20 cellular contexts compared by ENCODE assay signal in the genomic region with DNA sequence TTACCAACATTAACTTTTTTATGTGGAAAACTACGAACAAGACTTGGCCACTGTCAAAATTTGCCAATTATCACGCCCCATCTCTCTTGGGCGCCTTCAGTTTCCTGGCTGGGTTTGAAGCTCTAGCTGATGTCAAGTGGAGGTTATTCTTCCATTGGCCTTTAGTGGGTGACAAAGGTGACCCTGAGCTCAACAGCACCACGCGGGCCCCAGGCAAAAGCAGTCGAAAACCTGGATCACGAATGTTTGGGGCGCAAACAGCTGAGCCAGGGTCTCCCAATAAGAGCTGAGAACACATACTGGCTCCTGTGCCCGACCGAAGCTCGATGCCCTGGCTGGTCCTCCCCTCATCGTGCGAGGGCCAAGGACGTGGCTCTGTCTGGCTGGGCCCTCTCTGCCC.
DNase-seq lines count a peak whose midpoint lies in the region; TF ChIP-seq lines count a peak whose summit lies in the region.
"Had no signal": no experiment of that assay in that cellular context is flagged by ENCODE, and none has a peak within 500 bp of the region (broad histone marks: within the 10 kb centered on the region; RNA-seq: fewer than 3 reads in every experiment).

No MANE protein-coding gene starts in this region.

- no peaks in the 10 kb centered on the region for H3K36me3 Mint-ChIP-seq in T-helper 2 cell treated with Interferon-gamma antibody and Interleukin-4, amounts not matched to agents 5 μg/mL and 100 μg/mL, for 36 hours (ENCODE audit: low read depth)
- H3K36me3 Mint-ChIP-seq in nephron progenitor cell (ENCODE audit: low read depth) = no peaks in the 10 kb centered on the region
- no peaks in the 10 kb centered on the region for H3K36me3 Mint-ChIP-seq in activated T-cell treated with anti-CD3 and anti-CD28 coated beads, Interleukin-2, amount 50 U/mL, for 24 hours (ENCODE audit: low read depth)
- H3K36me3 Mint-ChIP-seq: natural killer cell treated with Interleukin-12 subunit alpha and Interleukin-12 subunit beta and Interleukin-15 and Interleukin-18, amount 100 ng/mL, for 72 hours; stimulated activated memory B cell treated with anti-CD40 and anti-IgM and Interleukin-4, amounts not matched to agents 10 μg/mL and 1 μg/mL and 100 μg/mL, for 72 hours had no signal

- H3K4me3 Mint-ChIP-seq in T-helper 2 cell treated with Interferon-gamma antibody and Interleukin-4, amounts not matched to agents 5 μg/mL and 100 μg/mL, for 36 hours = peak overlapping the region; percentile 17
- H3K4me3 Mint-ChIP-seq in nephron progenitor cell = no peak overlapping the region
- H3K4me3 Mint-ChIP-seq in activated T-cell treated with anti-CD3 and anti-CD28 coated beads, Interleukin-2, amount 50 U/mL, for 24 hours = no peak overlapping the region
- H3K4me3 Mint-ChIP-seq: activated CD8-positive, alpha-beta T cell treated with anti-CD3 and anti-CD28 coated beads, Interleukin-2, amount 10 ng/mL, durations not matched to agents 7 days and 5 days; central memory CD8-positive, alpha-beta T cell; natural killer cell treated with Interleukin-12 subunit alpha and Interleukin-12 subunit beta and Interleukin-15 and Interleukin-18, amount 100 ng/mL, for 72 hours had no signal

- no peak overlapping the region for H3K4me3 ChIP-seq in BLaER1
- no peak overlapping the region for H3K4me3 ChIP-seq in HEK293 (ENCODE audit: low read depth, low read length)
- H3K4me3 ChIP-seq: gastroesophageal sphincter, uterus had no signal

- peaks cover 36% of the 10 kb centered on the region for H3K4me1 Mint-ChIP-seq in T-helper 2 cell treated with Interferon-gamma antibody and Interleukin-4, amounts not matched to agents 5 μg/mL and 100 μg/mL, for 36 hours (ENCODE audit: low read depth)
- peaks cover 71% of the 10 kb centered on the region for H3K4me1 Mint-ChIP-seq in nephron progenitor cell
- peaks cover 38% of the 10 kb centered on the region for H3K4me1 Mint-ChIP-seq in activated T-cell treated with anti-CD3 and anti-CD28 coated beads, Interleukin-2, amount 50 U/mL, for 24 hours (ENCODE audit: low read depth)

- H3K27ac ChIP-seq in BLaER1 (peak overlapping the region; percentile 67; the same call in 1 of the 2 replicates), HEK293 (ENCODE audit: extremely low read depth, low read depth, low read length) (no peak overlapping the region)
- H3K27ac ChIP-seq: gastroesophageal sphincter, parathyroid adenoma, uterus had no signal

- POLR2A ChIA-PET in HEK293 (lab: Yijun Ruan, JAX) = no interaction called here

- H3K36me3 ChIP-seq in BLaER1 (no peaks in the 10 kb centered on the region), HEK293 (ENCODE audit: control insufficient read depth in 2 of 2, insufficient read depth in 1 of 2, low read length in 2 of 2) (no peaks in the 10 kb centered on the region)
- H3K36me3 ChIP-seq: gastroesophageal sphincter, uterus had no signal

- H3K9me3 ChIP-seq in BLaER1 (no peaks in the 10 kb centered on the region), HEK293 (ENCODE audit: control insufficient read depth, insufficient read depth, low read depth, low read length) (no peaks in the 10 kb centered on the region)
- H3K9me3 ChIP-seq: gastroesophageal sphincter, uterus had no signal

- peaks cover 67% of the 10 kb centered on the region for H3K27me3 Mint-ChIP-seq in T-helper 2 cell treated with Interferon-gamma antibody and Interleukin-4, amounts not matched to agents 5 μg/mL and 100 μg/mL, for 36 hours (ENCODE audit: low read depth)
- H3K27me3 Mint-ChIP-seq in nephron progenitor cell (ENCODE audit: low read depth, poor library complexity) = peaks cover 44% of the 10 kb centered on the region
- peaks cover 76% of the 10 kb centered on the region for H3K27me3 Mint-ChIP-seq in activated T-cell treated with anti-CD3 and anti-CD28 coated beads, Interleukin-2, amount 50 U/mL, for 24 hours

- DNase-seq in T-helper 2 cell treated with Interferon-gamma antibody and Interleukin-4, amounts not matched to agents 5 μg/mL and 100 μg/mL, for 36 hours (ENCODE audit: low spot score) = no peak
- DNase-seq in nephron progenitor cell (no peak), KG1 (lab: John Stamatoyannopoulos, UW) (no peak)
- DNase-seq in activated T-cell treated with anti-CD3 and anti-CD28 coated beads, Interleukin-2, amount 50 U/mL, for 24 hours = no peak
- DNase-seq: activated CD4-positive, alpha-beta T cell treated with anti-CD3 and anti-CD28 coated beads for 1 hour; activated CD8-positive, alpha-beta T cell treated with anti-CD3 and anti-CD28 coated beads, Interleukin-2, amount 10 ng/mL, durations not matched to agents 7 days and 5 days; activated gamma-delta T cell; dermis blood vessel endothelial cell; midbrain; NCI-H510A treated with DMSO at 0.1 percent for 48 hours; right cardiac atrium; stimulated activated CD4-positive, alpha-beta T cell treated with anti-CD3 and anti-CD28 coated beads, Interleukin-4, amount 100 ng/mL, for 1 hour; uterus had no signal

- H3K9me3 Mint-ChIP-seq in T-helper 2 cell treated with Interferon-gamma antibody and Interleukin-4, amounts not matched to agents 5 μg/mL and 100 μg/mL, for 36 hours = no peaks in the 10 kb centered on the region
- H3K9me3 Mint-ChIP-seq in nephron progenitor cell = no peaks in the 10 kb centered on the region
- no peaks in the 10 kb centered on the region for H3K9me3 Mint-ChIP-seq in activated T-cell treated with anti-CD3 and anti-CD28 coated beads, Interleukin-2, amount 50 U/mL, for 24 hours
- H3K9me3 Mint-ChIP-seq: central memory CD8-positive, alpha-beta T cell; natural killer cell treated with Interleukin-12 subunit alpha and Interleukin-12 subunit beta and Interleukin-15 and Interleukin-18, amount 100 ng/mL, for 72 hours; stimulated activated memory B cell treated with anti-CD40 and anti-IgM and Interleukin-4, amounts not matched to agents 10 μg/mL and 1 μg/mL and 100 μg/mL, for 72 hours had no signal

- CTCF ChIA-PET in HEK293 (lab: Yijun Ruan, JAX) = interaction anchor here (0.7 to 1.0 kb wide), 2 partner anchors 30 to 211 kb away, joined by 4 to 8 read pairs; no protein-coding TSS in a partner anchor

- H3K4me2 ChIP-seq in BLaER1 = peak overlapping the region; percentile 97

- no peak for TF ChIP-seq CTCF in HEK293 (tag by site-specific recombination; IDR thresholded peaks at IDR 0.05)
- TF ChIP-seq CTCF in nephron progenitor cell (IDR thresholded peaks at IDR 0.05) = no peak

- H3K4me1 ChIP-seq in BLaER1 = peaks cover 98% of the 10 kb centered on the region
- no peaks in the 10 kb centered on the region for H3K4me1 ChIP-seq in HEK293 (ENCODE audit: control insufficient read depth, insufficient read depth, low read length)
- H3K4me1 ChIP-seq: gastroesophageal sphincter, parathyroid adenoma, uterus had no signal

- peaks cover 9% of the 10 kb centered on the region; the same call in 1 of the 2 replicates for H3K27me3 ChIP-seq in BLaER1

- H3K27ac Mint-ChIP-seq in T-helper 2 cell treated with Interferon-gamma antibody and Interleukin-4, amounts not matched to agents 5 μg/mL and 100 μg/mL, for 36 hours = no peak overlapping the region
- no peak overlapping the region for H3K27ac Mint-ChIP-seq in nephron progenitor cell
- no peak overlapping the region for H3K27ac Mint-ChIP-seq in activated T-cell treated with anti-CD3 and anti-CD28 coated beads, Interleukin-2, amount 50 U/mL, for 24 hours
- H3K27ac Mint-ChIP-seq: activated CD8-positive, alpha-beta T cell treated with anti-CD3 and anti-CD28 coated beads, Interleukin-2, amount 10 ng/mL, durations not matched to agents 7 days and 5 days; natural killer cell treated with Interleukin-12 subunit alpha and Interleukin-12 subunit beta and Interleukin-15 and Interleukin-18, amount 100 ng/mL, for 72 hours had no signal

- no peaks in the 10 kb centered on the region for H4K20me1 ChIP-seq in BLaER1

- peak overlapping the region; percentile 62; the same call in 1 of the 2 replicates for H3K9ac ChIP-seq in BLaER1
- H3K9ac ChIP-seq: parathyroid adenoma had no signal

TF ChIP-seq in HEK293, 187 proteins besides CTCF, POLR2A, EP300 and RAD21:
- TF ChIP-seq ZBTB17 (tag by site-specific recombination; IDR thresholded peaks at IDR 0.05) (peak; percentile 37; the same call in 1 of the 2 replicates), ZNF214 (tag by site-specific recombination; IDR thresholded peaks at IDR 0.05; ENCODE audit: borderline replicate concordance) (no peak), ZNF155 (tag by site-specific recombination; IDR thresholded peaks at IDR 0.05) (no peak)
TF ChIP-seq in HEK293: peak in this region for 1.
